18 cellular contexts compared by ENCODE assay signal in the genomic region with DNA sequence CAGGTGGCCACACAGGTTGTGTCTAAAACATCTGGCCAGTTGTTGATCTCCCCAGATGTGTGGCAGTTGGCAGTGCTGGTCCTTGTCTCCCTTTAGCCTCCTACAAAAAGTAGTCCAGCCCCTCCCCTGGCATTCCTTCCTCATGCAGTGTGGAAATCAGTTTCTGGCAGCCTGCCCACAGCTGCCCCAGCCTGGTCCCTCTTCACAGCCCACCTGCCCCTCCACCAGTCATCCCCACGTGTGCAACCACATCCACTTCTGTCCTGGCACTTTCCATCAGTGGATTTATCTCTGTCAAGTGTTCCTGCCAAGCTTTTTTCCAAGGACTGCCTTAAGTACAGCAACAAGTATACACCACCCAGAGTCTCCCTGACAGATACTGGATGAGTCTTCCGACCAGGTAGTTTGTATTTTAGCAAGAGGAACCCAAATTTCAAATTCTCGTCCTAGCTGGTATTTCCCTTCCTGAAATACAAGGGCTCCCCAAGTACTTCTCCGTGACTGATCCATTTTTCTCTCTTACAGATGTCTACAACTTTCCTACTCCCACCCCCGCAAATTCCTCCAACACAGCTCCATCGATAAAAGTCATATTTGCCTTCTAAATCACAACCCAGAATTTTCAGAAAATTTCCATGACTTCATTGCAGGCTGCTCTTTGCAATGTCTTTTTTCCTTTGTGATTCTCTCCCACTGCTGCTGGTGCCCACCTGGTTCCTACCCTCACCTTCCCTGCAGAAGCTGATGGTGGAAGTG.
DNase-seq lines count a peak whose midpoint lies in the region; ATAC-seq and TF ChIP-seq lines count a peak whose summit lies in the region.
"Had no signal": no experiment of that assay in that cellular context is flagged by ENCODE, and none has a peak within 500 bp of the region (broad histone marks: within the 10 kb centered on the region; RNA-seq: fewer than 3 reads in every experiment).

No MANE protein-coding gene starts in this region.

- H3K27ac ChIP-seq in breast epithelium, result peak overlapping the region; percentile 29 to 77
- peak overlapping the region; percentile 61 for H3K27ac ChIP-seq in right cardiac atrium (ENCODE audit: low read length)
- H3K27ac ChIP-seq in gastrocnemius medialis, result peak overlapping the region; percentile 88 to 98 (median 94)
- H3K27ac ChIP-seq in Karpas-422 (ENCODE audit: low read length), result no peak overlapping the region
- H3K27ac ChIP-seq: brain microvascular endothelial cell had no signal

- WGBS in right cardiac atrium, result 53% methylated on average over 6 of the region's 6 CpGs

- no peaks in the 10 kb centered on the region for H3K9me3 ChIP-seq in breast epithelium
- no peaks in the 10 kb centered on the region for H3K9me3 ChIP-seq in right cardiac atrium (ENCODE audit: control insufficient read depth, low read length)
- H3K9me3 ChIP-seq in gastrocnemius medialis, result no peaks in the 10 kb centered on the region
- no peaks in the 10 kb centered on the region for H3K9me3 ChIP-seq in Karpas-422 (ENCODE audit: low read length)

- in situ Hi-C loops in gastrocnemius medialis (cut with MboI; ENCODE audit: low sequenced_read_pairs in 4 of 4), result loop anchor here in 2 of 4 donors (5.0 kb wide), 1 partner anchor 116 kb away; no protein-coding TSS in a partner anchor

- H3K36me3 ChIP-seq in breast epithelium (no peaks in the 10 kb centered on the region), gastrocnemius medialis (no peaks in the 10 kb centered on the region), Karpas-422 (ENCODE audit: insufficient read depth, low read length) (no peaks in the 10 kb centered on the region)
- H3K36me3 ChIP-seq: brain microvascular endothelial cell had no signal

- DNase-seq in breast epithelium (ENCODE audit: low spot score in 2 of 2), result no peak
- peak; percentile 59 to 71 (median 64) for DNase-seq in right cardiac atrium
- peak; percentile 64 to 87 for DNase-seq in gastrocnemius medialis
- DNase-seq in activated T-cell treated with anti-CD3 and anti-CD28 coated beads, Interleukin-2, amount 50 U/mL, for 24 hours, result no peak
- DNase-seq in NCI-H187 (lab: John Stamatoyannopoulos, UW), result no peak
- DNase-seq in Karpas-422, result no peak
- DNase-seq: activated CD4-positive, CD25-positive, alpha-beta regulatory T cell; activated T-cell treated with anti-CD3 and anti-CD28 coated beads, Interleukin-2, amount 50 U/mL, for 48 hours; brain microvascular endothelial cell; DND-41; H9; IMR-90; naive B cell; NCI-H1436 treated with DMSO at 0.1 percent for 48 hours; stimulated activated CD4-positive, alpha-beta T cell treated with anti-CD3 and anti-CD28 coated beads, Interleukin-12 subunit alpha, Interleukin-12 subunit beta, amount 100 ng/mL, for 4 hours; stimulated activated CD8-positive, alpha-beta memory T cell treated with anti-CD3 and anti-CD28 coated beads, Interleukin-4, amount 100 ng/mL, for 48 hours had no signal

- no peak overlapping the region for H3K4me3 Mint-ChIP-seq in IgD-negative memory B cell
- H3K4me3 Mint-ChIP-seq in activated T-cell treated with anti-CD3 and anti-CD28 coated beads, Interleukin-2, amount 50 U/mL, for 24 hours, result no peak overlapping the region
- H3K4me3 Mint-ChIP-seq: H9, naive B cell had no signal

- no peaks in the 10 kb centered on the region for H3K4me1 ChIP-seq in breast epithelium
- peaks cover 19% of the 10 kb centered on the region for H3K4me1 ChIP-seq in right cardiac atrium (ENCODE audit: control insufficient read depth, insufficient read depth, low read length)
- peaks cover 35 to 36% of the 10 kb centered on the region in 2 donors for H3K4me1 ChIP-seq in gastrocnemius medialis
- H3K4me1 ChIP-seq in Karpas-422 (ENCODE audit: low read length), result no peaks in the 10 kb centered on the region

- H3K9ac ChIP-seq in Karpas-422 (ENCODE audit: low read length), result no peak overlapping the region

- H4K20me1 ChIP-seq in Karpas-422 (ENCODE audit: insufficient read depth, low read depth, low read length), result no peaks in the 10 kb centered on the region

- ATAC-seq in right cardiac atrium (peak; percentile 69 to 75), gastrocnemius medialis (peak; percentile 42 to 49), esophagus mucosa (no peak)

- no peak overlapping the region for H3K4me3 ChIP-seq in breast epithelium
- H3K4me3 ChIP-seq in right cardiac atrium (ENCODE audit: low read length), result no peak overlapping the region
- H3K4me3 ChIP-seq in gastrocnemius medialis, result peak overlapping the region in 1 of 4 donors; percentile 29
- H3K4me3 ChIP-seq in Karpas-422 (ENCODE audit: low read length), result no peak overlapping the region

- H2AFZ ChIP-seq in Karpas-422 (ENCODE audit: low read length), result no peak overlapping the region

- H3K27me3 Mint-ChIP-seq in IgD-negative memory B cell, result peaks cover 2% of the 10 kb centered on the region
- no peaks in the 10 kb centered on the region for H3K27me3 Mint-ChIP-seq in activated T-cell treated with anti-CD3 and anti-CD28 coated beads, Interleukin-2, amount 50 U/mL, for 24 hours

- peak overlapping the region in 2 of 3 donors; percentile 2 to 36 for H3K27ac Mint-ChIP-seq in IgD-negative memory B cell
- H3K27ac Mint-ChIP-seq in activated T-cell treated with anti-CD3 and anti-CD28 coated beads, Interleukin-2, amount 50 U/mL, for 24 hours, result no peak overlapping the region
- H3K27ac Mint-ChIP-seq: H9 had no signal

- no peaks in the 10 kb centered on the region for H3K79me2 ChIP-seq in Karpas-422 (ENCODE audit: low read length)

- TF ChIP-seq POLR2A in breast epithelium (IDR thresholded peaks at IDR 0.05) (no peak), gastrocnemius medialis (IDR thresholded peaks at IDR 0.05) (no peak)

- peaks cover 0 to 2% (median 0%) of the 10 kb centered on the region in 3 donors for H3K4me1 Mint-ChIP-seq in IgD-negative memory B cell
- peaks cover 25% of the 10 kb centered on the region for H3K4me1 Mint-ChIP-seq in activated T-cell treated with anti-CD3 and anti-CD28 coated beads, Interleukin-2, amount 50 U/mL, for 24 hours (ENCODE audit: low read depth)

- intact Hi-C loops in breast epithelium (cut with DNase I; ENCODE audit: low total_unique reads), result no loop called here
- intact Hi-C loops in right cardiac atrium (cut with DNase I), result no loop called here
- intact Hi-C loops in gastrocnemius medialis (cut with DNase I; ENCODE audit: low total_unique reads), result loop anchor here (1.0 to 5.0 kb wide), 4 partner anchors 50 to 184 kb away; no protein-coding TSS in a partner anchor

- TF ChIP-seq CTCF in breast epithelium (IDR thresholded peaks at IDR 0.05), result no peak
- TF ChIP-seq CTCF in gastrocnemius medialis (IDR thresholded peaks at IDR 0.05 in 4 of 5, conservative IDR thresholded peaks at IDR 0.05 in 1 of 5), result no peak

- no peaks in the 10 kb centered on the region for H3K9me3 Mint-ChIP-seq in IgD-negative memory B cell
- H3K9me3 Mint-ChIP-seq in activated T-cell treated with anti-CD3 and anti-CD28 coated beads, Interleukin-2, amount 50 U/mL, for 24 hours, result no peaks in the 10 kb centered on the region
- H3K9me3 Mint-ChIP-seq: H9, naive B cell had no signal

- peaks cover 1% of the 10 kb centered on the region for H3K36me3 Mint-ChIP-seq in IgD-negative memory B cell
- no peaks in the 10 kb centered on the region for H3K36me3 Mint-ChIP-seq in activated T-cell treated with anti-CD3 and anti-CD28 coated beads, Interleukin-2, amount 50 U/mL, for 24 hours (ENCODE audit: low read depth)
- H3K36me3 Mint-ChIP-seq: naive B cell had no signal

- H3K9me2 ChIP-seq in Karpas-422 (replicated peaks; ENCODE audit: insufficient read depth, low read length), result no peaks in the 10 kb centered on the region

- H3K27me3 ChIP-seq in breast epithelium (no peaks in the 10 kb centered on the region), right cardiac atrium (ENCODE audit: control insufficient read depth, insufficient read depth) (no peaks in the 10 kb centered on the region), gastrocnemius medialis (no peaks in the 10 kb centered on the region), Karpas-422 (ENCODE audit: low read length) (no peaks in the 10 kb centered on the region)
- H3K27me3 ChIP-seq: brain microvascular endothelial cell had no signal

- no peak overlapping the region for H3K4me2 ChIP-seq in Karpas-422 (ENCODE audit: low read depth, low read length, poor library complexity, severe bottlenecking)

Comparison
In these comparisons a context has a peak if more than half of its experiments do, and no peak if none do; other contexts are left out.
1. DNase-seq: peak in right cardiac atrium (3 of 3) and gastrocnemius medialis (2 of 2); none in breast epithelium (0 of 2), activated T-cell treated with anti-CD3 and anti-CD28 coated beads, Interleukin-2, amount 50 U/mL, for 24 hours (single experiment), NCI-H187 (0 of 2) and Karpas-422 (single experiment).